ENCODE assay signal across 20 cellular contexts in the genomic region with DNA sequence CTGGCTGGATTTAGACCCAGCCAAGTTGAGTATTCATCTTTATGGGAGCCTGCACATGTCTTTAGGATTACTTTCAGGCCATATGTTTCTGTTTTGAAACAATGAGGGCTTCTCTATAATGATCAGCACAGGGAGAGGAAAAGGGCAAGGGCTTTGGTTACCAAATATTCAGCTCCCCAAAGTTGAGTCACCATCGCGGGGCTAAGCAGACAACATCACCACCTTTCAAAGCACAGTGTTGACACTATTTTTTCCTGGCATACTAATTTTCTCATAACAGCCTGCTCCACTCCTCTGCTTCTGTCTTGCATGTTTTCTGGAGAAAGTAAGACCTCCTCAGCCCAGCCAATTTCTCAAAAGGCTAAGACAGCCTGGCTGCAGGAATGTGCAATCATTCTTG. TPM values are rescaled to one million over a fixed set of nuclear protein-coding genes. Genes with fewer than 3 reads are reported as not detected.
DNase-seq lines count a peak whose midpoint lies in the region; ATAC-seq and TF ChIP-seq lines count a peak whose summit lies in the region.
"Had no signal": no experiment of that assay in that cellular context is flagged by ENCODE, and none has a peak within 500 bp of the region (broad histone marks: within the 10 kb centered on the region; RNA-seq: fewer than 3 reads in every experiment).

No MANE protein-coding gene starts in this region.

- H3K27ac Mint-ChIP-seq in CD4-positive, alpha-beta memory T cell, result peak overlapping the region; percentile 27 to 100 (median 99)
- H3K27ac Mint-ChIP-seq in T-helper 17 cell (peak overlapping the region; percentile 100), naive B cell (peak overlapping the region; percentile 40 to 98 (median 73))
- peak overlapping the region; percentile 98 for H3K27ac Mint-ChIP-seq in activated naive CD4-positive, alpha-beta T cell treated with anti-CD3 and anti-CD28 coated beads for 36 hours

- H3K9me2 ChIP-seq in Karpas-422 (replicated peaks; ENCODE audit: insufficient read depth, low read length), result no peaks in the 10 kb centered on the region

- H2AFZ ChIP-seq in Karpas-422 (ENCODE audit: low read length), result no peak overlapping the region

- ATAC-seq in T-helper 17 cell (no peak), naive B cell (ENCODE audit: low read depth in 2 of 2) (no peak), left lobe of liver (no peak)

- no peak overlapping the region for H3K4me3 ChIP-seq in CD4-positive, alpha-beta memory T cell (ENCODE audit: low read length in 2 of 2)
- no peak overlapping the region for H3K4me3 ChIP-seq in Karpas-422 (ENCODE audit: low read length)
- H3K4me3 ChIP-seq: lung, ovary, uterus had no signal

- peaks cover 0 to 3% of the 10 kb centered on the region in 2 donors for H3K27me3 Mint-ChIP-seq in CD4-positive, alpha-beta memory T cell
- H3K27me3 Mint-ChIP-seq in T-helper 17 cell, result no peaks in the 10 kb centered on the region
- no peaks in the 10 kb centered on the region for H3K27me3 Mint-ChIP-seq in activated naive CD4-positive, alpha-beta T cell treated with anti-CD3 and anti-CD28 coated beads for 36 hours (ENCODE audit: low read depth)
- no peaks in the 10 kb centered on the region for H3K27me3 Mint-ChIP-seq in naive B cell

- peaks cover 0 to 3% (median 0%) of the 10 kb centered on the region in 8 donors for H3K9me3 Mint-ChIP-seq in CD4-positive, alpha-beta memory T cell
- H3K9me3 Mint-ChIP-seq in activated naive CD4-positive, alpha-beta T cell treated with anti-CD3 and anti-CD28 coated beads for 36 hours, result no peaks in the 10 kb centered on the region
- no peaks in the 10 kb centered on the region for H3K9me3 Mint-ChIP-seq in naive B cell

- POLR2A ChIA-PET in CD4-positive, alpha-beta memory T cell (lab: Charles Lee; ENCODE audit: partially characterized antibody), result interaction anchor here (0.8 to 11.9 kb wide), 13 partner anchors 10 to 95 kb away, joined by 3 to 270 read pairs (median 25); no protein-coding TSS in a partner anchor

- no peaks in the 10 kb centered on the region for H3K79me2 ChIP-seq in Karpas-422 (ENCODE audit: low read length)

- no peak overlapping the region for H3K9ac ChIP-seq in Karpas-422 (ENCODE audit: low read length)

- H3K4me1 ChIP-seq in CD4-positive, alpha-beta memory T cell (ENCODE audit: insufficient read depth, low read length), result peaks cover 61% of the 10 kb centered on the region
- peaks cover 33% of the 10 kb centered on the region for H3K4me1 ChIP-seq in Karpas-422 (ENCODE audit: low read length)
- H3K4me1 ChIP-seq: uterus had no signal

- H3K4me3 Mint-ChIP-seq in CD4-positive, alpha-beta memory T cell, result peak overlapping the region; percentile 7 to 98 (median 96)
- peak overlapping the region; percentile 96 for H3K4me3 Mint-ChIP-seq in T-helper 17 cell
- peak overlapping the region; percentile 88 for H3K4me3 Mint-ChIP-seq in activated naive CD4-positive, alpha-beta T cell treated with anti-CD3 and anti-CD28 coated beads for 36 hours
- peak overlapping the region in 2 of 8 donors; percentile 26 to 87 for H3K4me3 Mint-ChIP-seq in naive B cell

- no peak overlapping the region for H3K27ac ChIP-seq in CD4-positive, alpha-beta memory T cell (ENCODE audit: low read depth, low read length)
- H3K27ac ChIP-seq in Karpas-422 (ENCODE audit: low read length), result no peak overlapping the region
- H3K27ac ChIP-seq: ovary, uterus had no signal

- no peak for TF ChIP-seq CTCF in GM10266 (IDR thresholded peaks at IDR 0.05; ENCODE audit: control insufficient read depth, insufficient read depth, low read depth, missing control alignments)

- no peaks in the 10 kb centered on the region for H3K27me3 ChIP-seq in CD4-positive, alpha-beta memory T cell (ENCODE audit: insufficient read depth, low read length)
- no peaks in the 10 kb centered on the region for H3K27me3 ChIP-seq in Karpas-422 (ENCODE audit: low read length)
- H3K27me3 ChIP-seq: BE2C, ovary, uterus had no signal

- no peak for DNase-seq in CD4-positive, alpha-beta memory T cell
- DNase-seq in T-helper 17 cell (no peak), naive B cell (no peak), NCI-H2227 treated with DMSO at 0.1 percent for 48 hours (lab: John Stamatoyannopoulos, UW) (no peak), GM10266 (ENCODE audit: extremely low spot score) (no peak), Karpas-422 (no peak), left lobe of liver (ENCODE audit: low spot score) (no peak)
- peak; percentile 66 for DNase-seq in activated naive CD4-positive, alpha-beta T cell treated with anti-CD3 and anti-CD28 coated beads for 36 hours
- DNase-seq: activated CD4-positive, CD25-positive, alpha-beta regulatory T cell; amniotic stem cell; cortex of kidney; DND-41; IMR-90; NCI-H510A treated with DMSO at 0.1 percent for 48 hours; ovary; SW 1271; uterus had no signal

- H4K20me1 ChIP-seq in Karpas-422 (ENCODE audit: insufficient read depth, low read depth, low read length), result no peaks in the 10 kb centered on the region

- H3K36me3 Mint-ChIP-seq in CD4-positive, alpha-beta memory T cell, result peaks cover 40 to 58% of the 10 kb centered on the region in 2 donors
- H3K36me3 Mint-ChIP-seq in T-helper 17 cell (ENCODE audit: low read depth) (peaks cover 5% of the 10 kb centered on the region), naive B cell (no peaks in the 10 kb centered on the region)
- H3K36me3 Mint-ChIP-seq in activated naive CD4-positive, alpha-beta T cell treated with anti-CD3 and anti-CD28 coated beads for 36 hours (ENCODE audit: low read depth), result peaks cover 3% of the 10 kb centered on the region

- peaks cover 49 to 86% (median 66%) of the 10 kb centered on the region in 4 donors for H3K4me1 Mint-ChIP-seq in CD4-positive, alpha-beta memory T cell
- H3K4me1 Mint-ChIP-seq in T-helper 17 cell, result peaks cover 63% of the 10 kb centered on the region
- H3K4me1 Mint-ChIP-seq in activated naive CD4-positive, alpha-beta T cell treated with anti-CD3 and anti-CD28 coated beads for 36 hours (ENCODE audit: low read depth), result peaks cover 82% of the 10 kb centered on the region
- H3K4me1 Mint-ChIP-seq in naive B cell, result peaks cover 40 to 71% (median 50%) of the 10 kb centered on the region in 3 donors

- H3K4me2 ChIP-seq in Karpas-422 (ENCODE audit: low read depth, low read length, poor library complexity, severe bottlenecking), result no peak overlapping the region

- CTCF ChIA-PET in CD4-positive, alpha-beta memory T cell (lab: Charles Lee; ENCODE audit: partially characterized antibody), result interaction anchor here (0.6 to 10.6 kb wide), 12 partner anchors 8 to 145 kb away, joined by 3 to 140 read pairs (median 3); no protein-coding TSS in a partner anchor
- CTCF ChIA-PET in activated naive CD4-positive, alpha-beta T cell treated with anti-CD3 and anti-CD28 coated beads for 36 hours (lab: Charles Lee), result interaction anchor here (0.6 to 6.3 kb wide), 7 partner anchors 11 to 94 kb away, joined by 3 to 37 read pairs (median 4); no protein-coding TSS in a partner anchor

- no peaks in the 10 kb centered on the region for H3K36me3 ChIP-seq in CD4-positive, alpha-beta memory T cell (ENCODE audit: insufficient read depth, low read length)
- H3K36me3 ChIP-seq in Karpas-422 (ENCODE audit: insufficient read depth, low read length), result no peaks in the 10 kb centered on the region
- H3K36me3 ChIP-seq: BE2C, ovary, uterus had no signal

- intact Hi-C loops in CD4-positive, alpha-beta memory T cell (cut with micrococcal nuclease), result no loop called here
- intact Hi-C loops in activated naive CD4-positive, alpha-beta T cell treated with anti-CD3 and anti-CD28 coated beads for 36 hours (cut with micrococcal nuclease), result no loop called here

- H3K9me3 ChIP-seq in CD4-positive, alpha-beta memory T cell (ENCODE audit: control insufficient read depth in 1 of 2, low read length in 2 of 2), result no peaks in the 10 kb centered on the region
- H3K9me3 ChIP-seq in T-helper 17 cell (ENCODE audit: control insufficient read depth, low read length, poor library complexity, severe bottlenecking), result no peaks in the 10 kb centered on the region
- H3K9me3 ChIP-seq in Karpas-422 (ENCODE audit: low read length), result no peaks in the 10 kb centered on the region
- H3K9me3 ChIP-seq: BE2C, ovary, uterus had no signal

RNA-seq across cellular contexts. Expression of gene SCML4, which starts 4.9 kb away (rescaled TPM):
- total RNA-seq in CD4-positive, alpha-beta memory T cell, result 10 to 100 TPM; 85.2 to 90.2 TPM
- polyA plus RNA-seq in CD4-positive, alpha-beta memory T cell, result 100 to 1,000 TPM in 1 of 2 donors, 10 to 100 TPM in 1; 78.9 to 105 TPM
- 10 to 100 TPM; 49.6 to 58.3 TPM for total RNA-seq in T-helper 17 cell
- 10 to 100 TPM in 1 of 2 experiments, 1 to 10 TPM in 1; 9.1 to 10.7 TPM for total RNA-seq in activated naive CD4-positive, alpha-beta T cell treated with anti-CD3 and anti-CD28 coated beads for 36 hours
- polyA plus RNA-seq in naive B cell (ENCODE audit: low read depth in 6 of 6), result 10 to 100 TPM; 16.9 to 25.7 (median 18.3) TPM
- 1.3 TPM in 1 of 2 replicates, not detected in the other for total RNA-seq in Karpas-422 (2014; rRNA removed; shearing (Covaris generic); ENCODE audit: low replicate concordance)
- total RNA-seq in left lobe of liver, result 1.1 TPM
- total RNA-seq: fibroblast of lung, IMR-90 had no signal
- polyA plus RNA-seq: fibroblast of lung, IMR-90 had no signal

Comparison
In these comparisons a context has a peak if more than half of its experiments do, and no peak if none do; other contexts are left out.
1. RNA of gene SCML4, which starts 4.9 kb away (total RNA-seq): 85.2 to 90.2 TPM in CD4-positive, alpha-beta memory T cell and 49.6 to 58.3 TPM in T-helper 17 cell; 9.1 to 10.7 TPM in activated naive CD4-positive, alpha-beta T cell treated with anti-CD3 and anti-CD28 coated beads for 36 hours, 1.1 TPM in left lobe of liver (single experiment) and 1.3 TPM in Karpas-422; every median in the first group is over 4 times any median in the second.
2. Peak in every context shown above with its lines, with median percentiles within 50 percentile points of each other: H3K27ac Mint-ChIP-seq.